16 cellular contexts compared by ENCODE assay signal in genomic region chr18:39749154-39749553, GRCh38.
DNase-seq lines count a peak whose midpoint lies in the region; ATAC-seq and TF ChIP-seq lines count a peak whose summit lies in the region.
"Had no signal": no experiment of that assay in that cellular context is flagged by ENCODE, and none has a peak within 500 bp of the region (broad histone marks: within the 10 kb centered on the region; RNA-seq: fewer than 3 reads in every experiment).

No MANE protein-coding gene starts in this region.

- no peak overlapping the region for H3K9ac ChIP-seq in subcutaneous abdominal adipose tissue (ENCODE audit: low read length in 5 of 5)

- TF ChIP-seq CTCF in mucosa of descending colon (IDR thresholded peaks at IDR 0.05) (no peak), osteoblast (IDR thresholded peaks at IDR 0.05; ENCODE audit: extremely low read depth, low read depth, low read length) (no peak)

- no peaks in the 10 kb centered on the region for H3K36me3 ChIP-seq in mucosa of descending colon (ENCODE audit: low read depth)
- no peaks in the 10 kb centered on the region for H3K36me3 ChIP-seq in subcutaneous abdominal adipose tissue (ENCODE audit: control insufficient read depth in 5 of 5, insufficient read depth in 5 of 5, low read length in 5 of 5)
- H3K36me3 ChIP-seq in osteoblast (ENCODE audit: insufficient read depth, low read length) = no peaks in the 10 kb centered on the region

- intact Hi-C loops in mucosa of descending colon (cut with DNase I, micrococcal nuclease) = no loop called here

- no peaks in the 10 kb centered on the region for H4K20me1 ChIP-seq in osteoblast (ENCODE audit: insufficient read depth, low read length)

- no peak overlapping the region for H3K4me2 ChIP-seq in osteoblast (ENCODE audit: insufficient read depth, low read length)
- H3K4me2 ChIP-seq: A549, GM23338 had no signal

- H3K27me3 ChIP-seq in subcutaneous abdominal adipose tissue (ENCODE audit: control insufficient read depth in 5 of 5, insufficient read depth in 4 of 5, low read length in 5 of 5) (no peaks in the 10 kb centered on the region), osteoblast (ENCODE audit: insufficient read depth, low read length) (no peaks in the 10 kb centered on the region)

- ATAC-seq in mucosa of descending colon (peak; percentile 72), HG03354 (IDR thresholded peaks at IDR 0.05; ENCODE audit: poor library complexity, severe bottlenecking, unreplicated experiment) (no peak)
- ATAC-seq: A549, GM23338 had no signal

- H3K27ac ChIP-seq in subcutaneous abdominal adipose tissue (ENCODE audit: low read depth, low read length) = peak overlapping the region; percentile 38
- no peak overlapping the region for H3K27ac ChIP-seq in osteoblast (ENCODE audit: low read depth, low read length)
- H3K27ac ChIP-seq: A549, C4-2B had no signal

- no peak overlapping the region for H3K4me3 ChIP-seq in mucosa of descending colon
- no peak overlapping the region for H3K4me3 ChIP-seq in subcutaneous abdominal adipose tissue (ENCODE audit: low read depth in 1 of 5, low read length in 5 of 5)
- no peak overlapping the region for H3K4me3 ChIP-seq in osteoblast (ENCODE audit: insufficient read depth, low read length)
- H3K4me3 ChIP-seq: A549, GM23338 had no signal

- no peaks in the 10 kb centered on the region for H3K9me3 ChIP-seq in mucosa of descending colon
- no peaks in the 10 kb centered on the region for H3K9me3 ChIP-seq in subcutaneous abdominal adipose tissue (ENCODE audit: control insufficient read depth in 5 of 5, low read length in 5 of 5)
- no peaks in the 10 kb centered on the region for H3K9me3 ChIP-seq in osteoblast (ENCODE audit: low read depth, low read length)

- DNase-seq in GM04504 (ENCODE audit: low read depth) (peak; percentile 26), T1000 (lab: John Stamatoyannopoulos, UW) (peak; percentile 5), mucosa of descending colon (no peak), MV-4-11 (lab: John Stamatoyannopoulos, UW) (no peak), DMS153 (lab: John Stamatoyannopoulos, UW) (no peak), osteoblast (ENCODE audit: insufficient read length, low spot score, missing footprints) (no peak)
- DNase-seq: AML-193; CD4-positive, alpha-beta T cell; DMS79 treated with DMSO at 0.1 percent for 48 hours; HCEC 1CT; KG1 had no signal

- H3K4me1 ChIP-seq in mucosa of descending colon (ENCODE audit: low read depth) (no peaks in the 10 kb centered on the region), subcutaneous abdominal adipose tissue (ENCODE audit: control insufficient read depth in 5 of 5, insufficient read depth in 5 of 5, low read length in 5 of 5) (peaks cover 2 to 30% (median 16%) of the 10 kb centered on the region in 5 donors), osteoblast (ENCODE audit: insufficient read depth, low read length) (no peaks in the 10 kb centered on the region)
- H3K4me1 ChIP-seq: A549 had no signal

- H3K79me2 ChIP-seq in osteoblast (ENCODE audit: insufficient read depth, low read length) = no peaks in the 10 kb centered on the region

- H2AFZ ChIP-seq in osteoblast (ENCODE audit: low read length) = no peak overlapping the region
- H2AFZ ChIP-seq: GM23338 had no signal

Comparison
In these comparisons a context has a peak if more than half of its experiments do, and no peak if none do; other contexts are left out.
1. DNase-seq: peak in GM04504 (single experiment) and T1000 (single experiment); none in mucosa of descending colon (0 of 3), MV-4-11 (single experiment), DMS153 (single experiment) and osteoblast (single experiment).